1 cellular context compared by ENCODE assay signal in genomic region chr19:9885077-9885552, GRCh38.
TF ChIP-seq lines count a peak whose summit lies in the region.

No MANE protein-coding gene starts in this region.

TF ChIP-seq in K562, 482 proteins besides CTCF, POLR2A, EP300 and RAD21 (continued from another document):
- TF ChIP-seq TFAP4 (CRISPR knock-in tag; IDR thresholded peaks at IDR 0.05; ENCODE audit: borderline replicate concordance) (no peak), ZFP36 (IDR thresholded peaks at IDR 0.05; ENCODE audit: low read depth, low read length, partially characterized antibody) (peak; percentile 78), HDAC2 (IDR thresholded peaks at IDR 0.05) (peak; percentile 48; the same call in 1 of the 2 replicates), SMARCA5 (IDR thresholded peaks at IDR 0.05) (0 out of 2 replicates have a peak, but pooled peaks have one; percentile 72), ADNP (tag; IDR thresholded peaks at IDR 0.05) (0 out of 2 replicates have a peak, but pooled peaks have one; percentile 33), KDM1A (IDR thresholded peaks at IDR 0.05) (peak; percentile 45 to 59; a peak in 2 of 4 replicates)
